8 cellular contexts compared by ENCODE assay signal in the genomic region with DNA sequence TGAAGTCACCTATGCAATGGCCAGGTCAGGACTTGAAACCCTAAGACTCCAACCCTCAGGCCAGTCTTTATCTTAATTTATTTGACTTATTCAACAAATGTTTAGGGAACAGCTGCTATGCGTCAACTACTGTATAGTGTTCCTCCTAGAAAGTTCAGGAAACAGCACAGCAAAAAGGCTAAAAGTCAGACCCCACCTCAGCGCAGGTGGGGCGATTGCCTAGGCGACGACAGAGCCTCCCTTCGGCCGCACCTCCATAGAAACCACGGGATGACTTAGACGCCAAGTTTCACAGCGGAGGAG. TPM values are rescaled to one million over a fixed set of nuclear protein-coding genes. Genes with fewer than 3 reads are reported as not detected.
DNase-seq lines count a peak whose midpoint lies in the region; ATAC-seq and TF ChIP-seq lines count a peak whose summit lies in the region.

No MANE protein-coding gene starts in this region.

- H3K27me3 ChIP-seq in left lung, result no peaks in the 10 kb centered on the region

- H3K27me3 Mint-ChIP-seq in activated naive CD4-positive, alpha-beta T cell treated with anti-CD3 and anti-CD28 coated beads, Interleukin-2, amount 50 U/mL, for 24 hours, result no peaks in the 10 kb centered on the region
- no peaks in the 10 kb centered on the region for H3K27me3 Mint-ChIP-seq in activated T-helper 2 cell treated with anti-CD3 and anti-CD28 coated beads, Interferon-gamma antibody, Interleukin-2, Interleukin-4, amounts not matched to agents 10 μg/mL and 5 μg/mL and 100 μg/mL, durations not matched to agents 14 hours and 24 hours and 36 hours (ENCODE audit: low read depth)
- H3K27me3 Mint-ChIP-seq in type B pancreatic cell, result no peaks in the 10 kb centered on the region

- H3K4me3 Mint-ChIP-seq in activated naive CD4-positive, alpha-beta T cell treated with anti-CD3 and anti-CD28 coated beads, Interleukin-2, amount 50 U/mL, for 24 hours, result peak overlapping the region; percentile 96
- peak overlapping the region; percentile 91 for H3K4me3 Mint-ChIP-seq in activated T-helper 2 cell treated with anti-CD3 and anti-CD28 coated beads, Interferon-gamma antibody, Interleukin-2, Interleukin-4, amounts not matched to agents 10 μg/mL and 5 μg/mL and 100 μg/mL, durations not matched to agents 14 hours and 24 hours and 36 hours (ENCODE audit: low read depth)
- H3K4me3 Mint-ChIP-seq in type B pancreatic cell, result peak overlapping the region; percentile 98

- peaks cover 6% of the 10 kb centered on the region for H3K36me3 Mint-ChIP-seq in activated naive CD4-positive, alpha-beta T cell treated with anti-CD3 and anti-CD28 coated beads, Interleukin-2, amount 50 U/mL, for 24 hours
- H3K36me3 Mint-ChIP-seq in activated T-helper 2 cell treated with anti-CD3 and anti-CD28 coated beads, Interferon-gamma antibody, Interleukin-2, Interleukin-4, amounts not matched to agents 10 μg/mL and 5 μg/mL and 100 μg/mL, durations not matched to agents 14 hours and 24 hours and 36 hours (ENCODE audit: low read depth), result peaks cover 28% of the 10 kb centered on the region
- H3K36me3 Mint-ChIP-seq in type B pancreatic cell, result peaks cover 15% of the 10 kb centered on the region

- H3K36me3 ChIP-seq in left lung, result peaks cover 0 to 14% of the 10 kb centered on the region in 2 donors

- peak overlapping the region; percentile 99 for H3K27ac Mint-ChIP-seq in activated naive CD4-positive, alpha-beta T cell treated with anti-CD3 and anti-CD28 coated beads, Interleukin-2, amount 50 U/mL, for 24 hours
- H3K27ac Mint-ChIP-seq in activated T-helper 2 cell treated with anti-CD3 and anti-CD28 coated beads, Interferon-gamma antibody, Interleukin-2, Interleukin-4, amounts not matched to agents 10 μg/mL and 5 μg/mL and 100 μg/mL, durations not matched to agents 14 hours and 24 hours and 36 hours, result peak overlapping the region; percentile 96
- peak overlapping the region; percentile 97 for H3K27ac Mint-ChIP-seq in type B pancreatic cell

- DNase-seq in activated naive CD4-positive, alpha-beta T cell treated with Interleukin-2 at 50 U/mL for 16 hours, result no peak
- no peak for DNase-seq in activated T-helper 2 cell treated with anti-CD3 and anti-CD28 coated beads, Interferon-gamma antibody, Interleukin-2, Interleukin-4, amounts not matched to agents 10 μg/mL and 5 μg/mL and 100 μg/mL, durations not matched to agents 14 hours and 24 hours and 36 hours (ENCODE audit: low spot score)
- no peak for DNase-seq in left lung
- DNase-seq in type B pancreatic cell (ENCODE audit: extremely low spot score, unreplicated experiment), result no peak
- DNase-seq in NCI-H146 (lab: John Stamatoyannopoulos, UW), result no peak
- DNase-seq in SIG-M5 (lab: John Stamatoyannopoulos, UW), result no peak

- peaks cover 16 to 40% of the 10 kb centered on the region in 2 donors for H3K4me1 ChIP-seq in left lung

- H3K9me3 ChIP-seq in left lung, result no peaks in the 10 kb centered on the region

- no peak for TF ChIP-seq CTCF in left lung (IDR thresholded peaks at IDR 0.05)
- TF ChIP-seq CTCF in type B pancreatic cell (conservative IDR thresholded peaks at IDR 0.05), result no peak

- H3K27ac ChIP-seq in left lung, result peak overlapping the region; percentile 86 to 96

- peaks cover 56% of the 10 kb centered on the region for H3K4me1 Mint-ChIP-seq in activated naive CD4-positive, alpha-beta T cell treated with anti-CD3 and anti-CD28 coated beads, Interleukin-2, amount 50 U/mL, for 24 hours
- H3K4me1 Mint-ChIP-seq in activated T-helper 2 cell treated with anti-CD3 and anti-CD28 coated beads, Interferon-gamma antibody, Interleukin-2, Interleukin-4, amounts not matched to agents 10 μg/mL and 5 μg/mL and 100 μg/mL, durations not matched to agents 14 hours and 24 hours and 36 hours (ENCODE audit: low read depth), result peaks cover 32% of the 10 kb centered on the region
- peaks cover 18% of the 10 kb centered on the region for H3K4me1 Mint-ChIP-seq in type B pancreatic cell (ENCODE audit: unreplicated experiment)

- ATAC-seq in left lung, result no peak
- ATAC-seq in HG02623 (IDR thresholded peaks at IDR 0.05; ENCODE audit: unreplicated experiment), result no peak

- H3K4me3 ChIP-seq in left lung, result peak overlapping the region; percentile 82 to 92

- no peaks in the 10 kb centered on the region for H3K9me3 Mint-ChIP-seq in activated naive CD4-positive, alpha-beta T cell treated with anti-CD3 and anti-CD28 coated beads, Interleukin-2, amount 50 U/mL, for 24 hours
- H3K9me3 Mint-ChIP-seq in activated T-helper 2 cell treated with anti-CD3 and anti-CD28 coated beads, Interferon-gamma antibody, Interleukin-2, Interleukin-4, amounts not matched to agents 10 μg/mL and 5 μg/mL and 100 μg/mL, durations not matched to agents 14 hours and 24 hours and 36 hours, result peaks cover 9% of the 10 kb centered on the region
- H3K9me3 Mint-ChIP-seq in type B pancreatic cell, result peaks cover 3% of the 10 kb centered on the region

- intact Hi-C loops in activated T-helper 2 cell treated with anti-CD3 and anti-CD28 coated beads, Interferon-gamma antibody, Interleukin-2, Interleukin-4, amounts not matched to agents 10 μg/mL and 5 μg/mL and 100 μg/mL, durations not matched to agents 14 hours and 24 hours and 36 hours (cut with micrococcal nuclease), result loop anchor here (1.0 to 2.0 kb wide), 4 partner anchors 20 to 383 kb away; partner anchors contain the start of genes AKT1S1 and TBC1D17
- intact Hi-C loops in left lung (cut with DNase I), result no loop called here

RNA-seq across cellular contexts. Expression of gene VRK3, which starts 0.5 kb away (rescaled TPM):
- total RNA-seq in activated T-helper 2 cell treated with anti-CD3 and anti-CD28 coated beads, Interferon-gamma antibody, Interleukin-2, Interleukin-4, amounts not matched to agents 10 μg/mL and 5 μg/mL and 100 μg/mL, durations not matched to agents 14 hours and 24 hours and 36 hours, result 60.8 and 67.7 TPM in 2 replicates
- 10 to 100 TPM; 37.7 to 38.7 TPM for total RNA-seq in left lung
- total RNA-seq in type B pancreatic cell (ENCODE audit: low replicate concordance), result 44.6 and 51.9 TPM in 2 replicates

RNA-seq across cellular contexts. Expression of gene ZNF473, which starts 1.1 kb away (rescaled TPM):
- total RNA-seq in activated T-helper 2 cell treated with anti-CD3 and anti-CD28 coated beads, Interferon-gamma antibody, Interleukin-2, Interleukin-4, amounts not matched to agents 10 μg/mL and 5 μg/mL and 100 μg/mL, durations not matched to agents 14 hours and 24 hours and 36 hours, result 11.2 TPM in 2 replicates
- 1 to 10 TPM; 5.1 to 9.3 TPM for total RNA-seq in left lung
- 13.4 and 14.3 TPM in 2 replicates for total RNA-seq in type B pancreatic cell (ENCODE audit: low replicate concordance)
